In the genomic region with DNA sequence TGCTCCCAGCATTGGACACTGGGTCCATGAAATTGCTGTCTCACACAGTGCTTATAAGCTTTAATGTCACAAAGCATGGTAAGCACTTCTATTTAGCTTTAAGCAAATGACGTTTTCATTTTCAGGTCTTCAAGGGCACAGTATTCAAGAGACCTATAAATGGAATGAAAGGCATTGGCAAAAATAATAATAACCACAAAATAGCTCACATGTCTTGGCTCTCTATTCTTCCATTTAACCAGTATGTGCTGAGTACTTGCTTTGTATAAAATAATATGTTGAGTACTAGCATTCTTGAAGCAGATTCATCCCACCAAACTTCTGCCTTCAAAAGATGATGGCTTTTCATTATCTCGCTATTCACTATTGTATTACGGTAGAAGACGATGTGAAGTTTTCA, we compare ENCODE assay signal across 1 cellular context.
TF ChIP-seq lines count a peak whose summit lies in the region.

No MANE protein-coding gene starts in this region.

TF ChIP-seq in K562, 482 proteins besides CTCF, POLR2A, EP300 and RAD21 (continued from another document):
- TF ChIP-seq RBM14 (IDR thresholded peaks at IDR 0.05; ENCODE audit: borderline replicate concordance, insufficient read depth, low read depth, low read length) (no peak), LCOR (CRISPR knock-in tag; IDR thresholded peaks at IDR 0.05) (no peak), GMEB1 (CRISPR knock-in tag; IDR thresholded peaks at IDR 0.05) (no peak), CTBP1 (IDR thresholded peaks at IDR 0.05; ENCODE audit: borderline replicate concordance) (no peak), EGR1 (conservative IDR thresholded peaks at IDR 0.05) (no peak), NCOA2 (IDR thresholded peaks at IDR 0.05; ENCODE audit: partially characterized antibody in 2 of 2) (no peak)
